31 cellular contexts compared by ENCODE assay signal in genomic region chr22:48561676-48562075, GRCh38.
"Had no signal": no experiment of that assay in that cellular context is flagged by ENCODE, and none has a peak within 500 bp of the region (broad histone marks: within the 10 kb centered on the region; RNA-seq: fewer than 3 reads in every experiment).

No MANE protein-coding gene starts in this region.

- H3K4me2 ChIP-seq: KMS-11, PC-9 had no signal

- FAIRE-seq: RCC 7860 had no signal

- H3K9ac ChIP-seq: KMS-11 had no signal

- H2AFZ ChIP-seq: PC-9 had no signal

- H3K4me3 ChIP-seq: PC-9 had no signal

- H3K27ac Mint-ChIP-seq: activated B cell treated with CpG ODN at 0.5 μM for 24 hours; activated CD4-positive, alpha-beta memory T cell treated with anti-CD3 and anti-CD28 coated beads for 36 hours; activated naive CD4-positive, alpha-beta T cell treated with anti-CD3 and anti-CD28 coated beads, Interleukin-2, amount 10 ng/mL, durations not matched to agents 7 days and 5 days; activated naive CD8-positive, alpha-beta T cell; activated naive CD8-positive, alpha-beta T cell treated with anti-CD3 and anti-CD28 coated beads, Interleukin-2, amount 50 U/mL, for 24 hours had no signal

- H3K9me3 Mint-ChIP-seq: activated B cell treated with CpG ODN at 0.5 μM for 24 hours; activated CD4-positive, alpha-beta memory T cell treated with anti-CD3 and anti-CD28 coated beads for 36 hours; activated naive CD4-positive, alpha-beta T cell treated with anti-CD3 and anti-CD28 coated beads, Interleukin-2, amount 10 ng/mL, durations not matched to agents 7 days and 5 days; activated naive CD8-positive, alpha-beta T cell treated with anti-CD3 and anti-CD28 coated beads, Interleukin-2, amount 50 U/mL, for 24 hours had no signal

- H3K27ac ChIP-seq: KMS-11, PC-9, RWPE1, VCaP had no signal

- DNase-seq: activated B cell treated with CpG ODN at 0.5 μM for 24 hours; activated CD4-positive, alpha-beta memory T cell treated with anti-CD3 and anti-CD28 coated beads for 36 hours; activated CD4-positive, alpha-beta T cell treated with anti-CD3 and anti-CD28 coated beads for 4 hours; activated CD4-positive, alpha-beta T cell treated with anti-CD3 and anti-CD28 coated beads, Interleukin-2, amount 50 U/mL, for 1 hour; activated CD4-positive, CD25-positive, alpha-beta regulatory T cell treated with anti-CD3 and anti-CD28 coated beads, Interleukin-2, amount 50 U/mL, for 72 hours; activated CD8-positive, alpha-beta memory T cell treated with anti-CD3 and anti-CD28 coated beads, Interleukin-2, amount 50 U/mL, for 4 hours; activated effector memory CD4-positive, alpha-beta T cell treated with Interleukin-2 at 50 U/mL for 16 hours; activated naive CD4-positive, alpha-beta T cell treated with anti-CD3 and anti-CD28 coated beads, Interleukin-2, amount 10 ng/mL, durations not matched to agents 7 days and 5 days; activated naive CD8-positive, alpha-beta T cell treated with anti-CD3 and anti-CD28 coated beads, Interleukin-2, amount 50 U/mL, for 24 hours; activated T-cell treated with anti-CD3 and anti-CD28 coated beads for 4 hours; activated T-cell treated with anti-CD3 and anti-CD28 coated beads, Interleukin-2, amount 50 U/mL, for 48 hours; MM.1S; MV-4-11; NCI-H1092; NCI-H1436 treated with DMSO at 0.1 percent for 48 hours; NCI-H1694 treated with DMSO at 0.1 percent for 48 hours; NCI-H2029; NCI-H345; NCI-H524 treated with DMSO at 0.1 percent for 48 hours; NK-92 treated with Interleukin-12 subunit alpha and Interleukin-12 subunit beta, amount 100 ng/mL, for 24 hours; PC-9; Right ventricle myocardium superior; SW 1271; T-helper 1 cell; T-helper 2 cell; T-helper 9 cell had no signal

- H3K4me3 Mint-ChIP-seq: activated B cell treated with CpG ODN at 0.5 μM for 24 hours; activated CD4-positive, alpha-beta memory T cell treated with anti-CD3 and anti-CD28 coated beads for 36 hours; activated naive CD4-positive, alpha-beta T cell treated with anti-CD3 and anti-CD28 coated beads, Interleukin-2, amount 10 ng/mL, durations not matched to agents 7 days and 5 days; activated naive CD8-positive, alpha-beta T cell; activated naive CD8-positive, alpha-beta T cell treated with anti-CD3 and anti-CD28 coated beads, Interleukin-2, amount 50 U/mL, for 24 hours had no signal

- H3K36me3 Mint-ChIP-seq: activated CD4-positive, alpha-beta memory T cell treated with anti-CD3 and anti-CD28 coated beads for 36 hours; activated naive CD4-positive, alpha-beta T cell treated with anti-CD3 and anti-CD28 coated beads, Interleukin-2, amount 10 ng/mL, durations not matched to agents 7 days and 5 days; activated naive CD8-positive, alpha-beta T cell had no signal

- H3K4me1 Mint-ChIP-seq: activated naive CD4-positive, alpha-beta T cell treated with anti-CD3 and anti-CD28 coated beads, Interleukin-2, amount 10 ng/mL, durations not matched to agents 7 days and 5 days; activated naive CD8-positive, alpha-beta T cell treated with anti-CD3 and anti-CD28 coated beads, Interleukin-2, amount 50 U/mL, for 24 hours had no signal

- H3K27me3 Mint-ChIP-seq: activated B cell treated with CpG ODN at 0.5 μM for 24 hours; activated naive CD4-positive, alpha-beta T cell treated with anti-CD3 and anti-CD28 coated beads, Interleukin-2, amount 10 ng/mL, durations not matched to agents 7 days and 5 days had no signal
